ENCODE assay signal across 32 cellular contexts in the genomic region with DNA sequence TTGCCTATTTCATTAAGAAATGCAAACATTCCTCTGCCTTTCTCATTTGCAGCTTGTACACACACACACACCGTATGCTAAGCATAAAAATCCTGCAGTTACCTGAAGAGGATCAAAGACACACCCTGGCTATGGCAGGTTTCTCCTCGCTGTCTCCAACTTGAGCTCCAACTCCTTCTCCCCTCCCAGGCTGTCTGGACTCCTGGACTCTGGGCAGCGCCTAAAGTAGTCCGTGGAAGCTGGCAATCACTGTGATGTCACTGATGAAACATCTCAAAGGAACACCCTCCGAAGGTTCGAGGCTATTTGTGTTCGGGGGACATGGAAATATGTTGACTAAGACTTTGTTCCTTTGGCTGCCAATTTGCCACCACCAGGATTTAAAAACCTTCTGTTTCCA. TPM values are rescaled to one million over a fixed set of nuclear protein-coding genes. Genes with fewer than 3 reads are reported as not detected.
DNase-seq lines count a peak whose midpoint lies in the region; ATAC-seq, FAIRE-seq and TF ChIP-seq lines count a peak whose summit lies in the region.
"Had no signal": no experiment of that assay in that cellular context is flagged by ENCODE, and none has a peak within 500 bp of the region (broad histone marks: within the 10 kb centered on the region; RNA-seq: fewer than 3 reads in every experiment).

TSS of gene SLN (minus strand) at position 196 of the 400 bp plus-strand sequence.

- intact Hi-C loops in cardiac septum (cut with DNase I) (no loop called here), heart right ventricle (cut with DNase I) (no loop called here), left ventricle myocardium inferior (cut with micrococcal nuclease) (no loop called here), psoas muscle (cut with DNase I) (no loop called here), testis (cut with DNase I; ENCODE audit: low total_unique reads) (no loop called here)

- no peak for FAIRE-seq in GM12891 (lab: Jason Lieb, UNC)
- FAIRE-seq: colon, H1 had no signal

- TF ChIP-seq POLR2A in testis (IDR thresholded peaks at IDR 0.05) (no peak), upper lobe of left lung (IDR thresholded peaks at IDR 0.05) (no peak), GM12891 (IDR thresholded peaks at IDR 0.05; ENCODE audit: low read depth, low read length) (no peak)

- no peaks in the 10 kb centered on the region for H3K9me3 ChIP-seq in heart right ventricle
- no peaks in the 10 kb centered on the region for H3K9me3 ChIP-seq in left ventricle myocardium inferior (replicated peaks)
- H3K9me3 ChIP-seq in psoas muscle, result no peaks in the 10 kb centered on the region
- no peaks in the 10 kb centered on the region for H3K9me3 ChIP-seq in testis
- no peaks in the 10 kb centered on the region for H3K9me3 ChIP-seq in upper lobe of left lung
- H3K9me3 ChIP-seq: breast epithelium, left lung, MG63, neutrophil, Peyer's patch, uterus had no signal

- no peak for ATAC-seq in heart right ventricle
- peak; percentile 70 to 80 (median 74) for ATAC-seq in psoas muscle
- no peak for ATAC-seq in upper lobe of left lung (ENCODE audit: low FRiP score in 2 of 2)
- ATAC-seq: activated CD8-positive, alpha-beta T cell treated with anti-CD3 and anti-CD28 coated beads, Interleukin-2, amount 10 ng/mL, durations not matched to agents 7 days and 5 days; left lung had no signal

- H3K27me3 ChIP-seq in heart right ventricle (peaks cover 0 to 19% (median 5%) of the 10 kb centered on the region in 7 donors), left ventricle myocardium inferior (ENCODE audit: low read depth) (peaks cover 68% of the 10 kb centered on the region), psoas muscle (ENCODE audit: insufficient read depth in 3 of 3, low read length in 2 of 3) (no peaks in the 10 kb centered on the region), testis (no peaks in the 10 kb centered on the region), upper lobe of left lung (no peaks in the 10 kb centered on the region)
- H3K27me3 ChIP-seq: breast epithelium, Peyer's patch, uterus had no signal

- TF ChIP-seq CTCF in heart right ventricle (IDR thresholded peaks at IDR 0.05) (no peak), left ventricle myocardium inferior (IDR thresholded peaks at IDR 0.05; ENCODE audit: borderline replicate concordance) (no peak), psoas muscle (IDR thresholded peaks at IDR 0.05) (no peak), testis (IDR thresholded peaks at IDR 0.05) (no peak), upper lobe of left lung (IDR thresholded peaks at IDR 0.05) (no peak)

- no peak for TF ChIP-seq EP300 in upper lobe of left lung (IDR thresholded peaks at IDR 0.05)

- WGBS in heart right ventricle, 2 donors, result 38 to 40% methylated on average over 7 of the region's 7 CpGs
- 10 to 30% (median 17%) methylated on average over 7 of the region's 7 CpGs for WGBS in psoas muscle, 3 donors
- 50 to 67% methylated on average over 7 of the region's 7 CpGs for WGBS in testis, 2 donors
- WGBS in upper lobe of left lung, 2 donors, result 63 to 67% methylated on average over 6 to 7 of the region's 7 CpGs

- H3K4me1 ChIP-seq in heart right ventricle (peaks cover 0 to 11% (median 0%) of the 10 kb centered on the region in 9 donors), left ventricle myocardium inferior (peaks cover 7% of the 10 kb centered on the region), psoas muscle (peaks cover 36% of the 10 kb centered on the region), testis (no peaks in the 10 kb centered on the region), upper lobe of left lung (no peaks in the 10 kb centered on the region)
- H3K4me1 ChIP-seq: breast epithelium, left lung, Peyer's patch, uterus had no signal

- H3K4me3 ChIP-seq in heart right ventricle, result no peak within 1 kb of the TSS
- H3K4me3 ChIP-seq in left ventricle myocardium inferior, result no peak within 1 kb of the TSS
- peak within 1 kb of the TSS; percentile 77 for H3K4me3 ChIP-seq in psoas muscle
- no peak within 1 kb of the TSS for H3K4me3 ChIP-seq in testis
- H3K4me3 ChIP-seq in upper lobe of left lung, result no peak within 1 kb of the TSS
- H3K4me3 ChIP-seq: breast epithelium, left lung, MG63, Peyer's patch, skin epidermis, uterus had no signal

- DNase-seq in cardiac septum (ENCODE audit: low spot score) (no peak), heart right ventricle (no peak), left ventricle myocardium inferior (no peak), psoas muscle (peak in 1 of 2 donors; percentile 78), testis (no peak), upper lobe of left lung (no peak), GM12891 (ENCODE audit: insufficient read length, low spot score) (no peak)
- DNase-seq: activated CD4-positive, CD25-positive, alpha-beta regulatory T cell treated with anti-CD3 and anti-CD28 coated beads, Interleukin-2, amount 50 U/mL, for 72 hours; activated CD8-positive, alpha-beta T cell treated with anti-CD3 and anti-CD28 coated beads, Interleukin-2, amount 10 ng/mL, durations not matched to agents 7 days and 5 days; activated naive CD4-positive, alpha-beta T cell treated with anti-CD3 and anti-CD28 coated beads, Interleukin-2, amount 50 U/mL, for 16 hours; HFFc6; KG1; left lung; mesendoderm; MG63; NCI-H1930; NCI-H345; NCI-H774; Peyer's patch; SIG-M5; stimulated activated naive CD4-positive, alpha-beta T cell; uterus had no signal

- H3K36me3 ChIP-seq in heart right ventricle (no peaks in the 10 kb centered on the region), left ventricle myocardium inferior (no peaks in the 10 kb centered on the region), psoas muscle (ENCODE audit: insufficient read depth in 1 of 2, low read depth in 1 of 2) (peaks cover 0 to 14% of the 10 kb centered on the region in 2 donors), testis (ENCODE audit: low read depth, missing control alignments) (no peaks in the 10 kb centered on the region), upper lobe of left lung (no peaks in the 10 kb centered on the region)
- H3K36me3 ChIP-seq: breast epithelium, left lung, MG63, neutrophil, Peyer's patch, uterus had no signal

- no peak within 1 kb of the TSS for H3K27ac ChIP-seq in heart right ventricle
- H3K27ac ChIP-seq in left ventricle myocardium inferior (replicated peaks), result no peak within 1 kb of the TSS
- peak within 1 kb of the TSS; percentile 91 for H3K27ac ChIP-seq in psoas muscle
- H3K27ac ChIP-seq in testis, result no peak within 1 kb of the TSS
- H3K27ac ChIP-seq in upper lobe of left lung, result no peak within 1 kb of the TSS
- H3K27ac ChIP-seq: breast epithelium, left lung, neutrophil, Peyer's patch, skin epidermis, uterus had no signal

TF ChIP-seq in GM12891, 5 proteins besides CTCF, POLR2A, EP300 and RAD21:
- TF ChIP-seq PAX5 (IDR thresholded peaks at IDR 0.05; ENCODE audit: insufficient read depth, low read length, severe bottlenecking), result no peak
- TF ChIP-seq TAF1 (IDR thresholded peaks at IDR 0.05; ENCODE audit: low read depth, low read length), result no peak
- TF ChIP-seq SPI1 (IDR thresholded peaks at IDR 0.05; ENCODE audit: low read depth, low read length), result no peak
- TF ChIP-seq POU2F2 (IDR thresholded peaks at IDR 0.05; ENCODE audit: low read depth, low read length), result no peak
- TF ChIP-seq POLR2AphosphoS5 (IDR thresholded peaks at IDR 0.05; ENCODE audit: low read depth, low read length), result no peak
TF ChIP-seq in GM12891: peak in this region for 0.

RNA-seq across cellular contexts. Expression of gene SLN, which starts in this region (rescaled TPM):
- total RNA-seq in cardiac septum (19.0 TPM), heart right ventricle (10 to 100 TPM in 4 of 10 donors, 1 to 10 TPM in 5, under 1 TPM in 1; 0.93 to 44.4 (median 9.2) TPM), left ventricle myocardium inferior (64.0 TPM), psoas muscle (1,000 to 10,000 TPM; 1,477 to 8,637 (median 4,141) TPM), testis (not detected), upper lobe of left lung (1 to 10 TPM in 1 of 6 donors, under 1 TPM in 1, not detected in 4; 0.97 to 1.6 TPM)
- polyA plus RNA-seq in heart right ventricle (10 to 100 TPM in 1 of 2 donors, 1 to 10 TPM in 1; 3.0 to 15.6 TPM), psoas muscle (1,000 to 10,000 TPM in 2 of 3 donors, 100 to 1,000 TPM in 1; 475 to 3,094 (median 2,485) TPM), testis (ENCODE audit: insufficient read depth, low read depth, low replicate concordance) (31.6 TPM)
- 0.14 TPM for polyA plus RNA-seq in GM12891 (2012; ENCODE audit: low read depth, missing spikeins)
- total RNA-seq: activated CD8-positive, alpha-beta T cell treated with anti-CD3 and anti-CD28 coated beads, Interleukin-2, amount 10 ng/mL, durations not matched to agents 7 days and 5 days; breast epithelium; fibroblast of lung; G401; H1; HFFc6; Peyer's patch; progenitor cell of endocrine pancreas; T-helper 2 cell treated with Interferon-gamma antibody and Interleukin-4, amounts not matched to agents 100 ng/mL and 5 ng/mL, for 36 hours had no signal
- polyA plus RNA-seq: BJ, fibroblast of lung, H1 had no signal

Comparison
In these comparisons a context has a peak if more than half of its experiments do, and no peak if none do; other contexts are left out.
1. RNA of gene SLN (total RNA-seq): 1,477 to 8,637 TPM in psoas muscle; 64.0 TPM in left ventricle myocardium inferior (single experiment), 19.0 TPM in cardiac septum (single experiment), 0.93 to 44.4 TPM in heart right ventricle, not detected in testis and 0.97 to 1.6 TPM in upper lobe of left lung; every median in the first group is over 10 times any median in the second.
2. RNA of gene SLN (polyA plus RNA-seq): 475 to 3,094 TPM in psoas muscle; 31.6 TPM in testis (single experiment) and 3.0 to 15.6 TPM in heart right ventricle; every median in the first group is over 10 times any median in the second.
3. ATAC-seq: peak in psoas muscle (4 of 4); none in heart right ventricle (0 of 8) and upper lobe of left lung (0 of 2).